In the genomic region with DNA sequence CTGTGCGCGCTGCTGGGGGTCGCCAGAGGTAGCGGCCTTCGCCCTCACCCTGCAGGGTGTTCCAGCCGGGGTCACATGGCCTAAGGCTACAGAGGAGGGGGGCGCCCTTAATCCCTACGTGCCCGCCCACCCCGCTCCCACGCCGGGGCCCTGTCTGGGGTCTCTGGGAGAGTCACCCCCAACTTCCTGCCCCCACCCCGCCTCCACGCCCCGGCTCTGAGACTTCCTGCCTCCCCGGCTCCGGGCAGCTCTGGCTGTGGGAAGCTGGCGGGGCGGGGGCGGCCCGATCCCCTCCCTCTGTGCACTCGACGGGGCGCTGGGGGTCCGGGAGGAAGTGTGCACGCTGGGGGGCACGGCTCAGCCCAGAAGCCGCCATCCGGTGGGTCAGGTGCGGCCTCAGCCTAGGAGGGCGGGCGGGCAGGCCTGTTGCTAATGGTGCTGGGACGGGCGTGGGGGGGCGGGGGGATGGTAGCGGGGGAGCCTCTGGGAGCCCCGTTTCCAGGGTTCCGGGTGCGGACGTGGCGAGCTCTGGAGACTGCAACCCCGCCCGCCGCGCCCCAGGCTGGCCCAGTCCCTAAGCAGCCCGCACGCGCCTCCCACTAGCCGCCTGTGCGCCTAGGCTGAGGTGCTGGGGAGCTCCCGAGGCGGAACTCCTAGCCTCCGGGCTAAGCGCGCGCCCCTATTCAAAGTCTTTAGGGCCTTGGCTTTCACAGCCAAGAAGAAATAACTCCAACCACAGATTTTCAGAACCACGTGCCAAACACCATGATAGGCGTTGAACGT, we compare ENCODE assay signal across 8 cellular contexts.
DNase-seq lines count a peak whose midpoint lies in the region; ATAC-seq and TF ChIP-seq lines count a peak whose summit lies in the region.

No MANE protein-coding gene starts in this region.

- H3K36me3 ChIP-seq in GM23338 (ENCODE audit: insufficient read depth) (no peaks in the 10 kb centered on the region), fibroblast of lung (ENCODE audit: control insufficient read depth, insufficient read depth, low read length) (no peaks in the 10 kb centered on the region)

- peak overlapping the region; percentile 88 for H3K27ac ChIP-seq in GM23338 (ENCODE audit: low read depth)
- H3K27ac ChIP-seq in fibroblast of lung (ENCODE audit: insufficient read depth, low read length), result no peak overlapping the region

- H3K4me2 ChIP-seq in GM23338, result peak overlapping the region; percentile 99
- no peak overlapping the region for H3K4me2 ChIP-seq in fibroblast of lung (ENCODE audit: extremely low read depth, insufficient read depth, low read length)

- peak overlapping the region; percentile 50 for H3K9ac ChIP-seq in fibroblast of lung (ENCODE audit: insufficient read depth, low read length)

- H4K20me1 ChIP-seq in GM23338 (replicated peaks; ENCODE audit: insufficient read depth) (no peaks in the 10 kb centered on the region), fibroblast of lung (ENCODE audit: control insufficient read depth, extremely low read depth, insufficient read depth, low read length) (no peaks in the 10 kb centered on the region)

- peaks cover 12% of the 10 kb centered on the region for H3K27me3 ChIP-seq in GM23338 (ENCODE audit: insufficient read depth)
- peaks cover 21% of the 10 kb centered on the region for H3K27me3 ChIP-seq in fibroblast of lung (ENCODE audit: control insufficient read depth, insufficient read depth, low read length)

- H3K9me3 ChIP-seq in fibroblast of lung (ENCODE audit: control insufficient read depth, insufficient read depth, low read depth, low read length), result no peaks in the 10 kb centered on the region

- H3K4me3 ChIP-seq in GM23338, result peak overlapping the region; percentile 76
- H3K4me3 ChIP-seq in fibroblast of lung (replicated peaks in 1 of 4; ENCODE audit: control extremely low read depth in 1 of 4, insufficient read depth in 1 of 4, low read depth in 3 of 4, low read length in 4 of 4), result no peak overlapping the region

- H3K9me3 Mint-ChIP-seq in GM23338, result no peaks in the 10 kb centered on the region
- no peaks in the 10 kb centered on the region for H3K9me3 Mint-ChIP-seq in osteocyte (ENCODE audit: unreplicated experiment)

- H3K4me1 ChIP-seq in GM23338 (ENCODE audit: insufficient read depth), result peaks cover 40% of the 10 kb centered on the region
- peaks cover 7% of the 10 kb centered on the region for H3K4me1 ChIP-seq in fibroblast of lung (ENCODE audit: control insufficient read depth, extremely low read depth, insufficient read depth, low read length)

- no peak for TF ChIP-seq CTCF in GM23338 (conservative IDR thresholded peaks at IDR 0.05; ENCODE audit: low read depth in 2 of 2)
- no peak for TF ChIP-seq CTCF in fibroblast of lung (conservative IDR thresholded peaks at IDR 0.05 in 1 of 2, IDR thresholded peaks at IDR 0.05 in 1 of 2; ENCODE audit: low read depth in 1 of 2, low read length in 2 of 2)
- TF ChIP-seq CTCF in osteocyte (IDR thresholded peaks at IDR 0.05), result no peak

- H3K27ac Mint-ChIP-seq in GM23338 (peak overlapping the region; percentile 93), osteocyte (ENCODE audit: unreplicated experiment) (peak overlapping the region; percentile 95)

- DNase-seq in GM23338 (ENCODE audit: low spot score) (peak; percentile 86), UCSD-AML1 (lab: John Stamatoyannopoulos, UW; ENCODE audit: unreplicated experiment) (peak; percentile 96), fibroblast of lung (ENCODE audit: low read depth in 2 of 2) (no peak), osteocyte (ENCODE audit: extremely low spot score, unreplicated experiment) (peak; percentile 91)

- H3F3A ChIP-seq in GM23338 (replicated peaks; ENCODE audit: low read depth), result peaks cover 31% of the 10 kb centered on the region

- H3K9me2 ChIP-seq in GM23338 (ENCODE audit: insufficient read depth), result no peaks in the 10 kb centered on the region

- H3K4me1 Mint-ChIP-seq in GM23338, result peaks cover 51% of the 10 kb centered on the region
- peaks cover 64% of the 10 kb centered on the region for H3K4me1 Mint-ChIP-seq in osteocyte (ENCODE audit: unreplicated experiment)

- peak overlapping the region; percentile 72 for H3K4me3 Mint-ChIP-seq in GM23338
- H3K4me3 Mint-ChIP-seq in osteocyte (ENCODE audit: unreplicated experiment), result peak overlapping the region; percentile 45

- peak; percentile 38 for ATAC-seq in GM23338
- ATAC-seq in GM19328 (IDR thresholded peaks at IDR 0.05; ENCODE audit: unreplicated experiment), result no peak
- no peak for ATAC-seq in HG03469 (IDR thresholded peaks at IDR 0.05; ENCODE audit: unreplicated experiment)
- ATAC-seq in HG03565 (IDR thresholded peaks at IDR 0.05; ENCODE audit: unreplicated experiment), result no peak
- ATAC-seq in GM18858 (IDR thresholded peaks at IDR 0.05; ENCODE audit: unreplicated experiment), result no peak

- no peaks in the 10 kb centered on the region for H3K36me3 Mint-ChIP-seq in GM23338 (ENCODE audit: low read depth)
- H3K36me3 Mint-ChIP-seq in osteocyte (ENCODE audit: unreplicated experiment), result no peaks in the 10 kb centered on the region

- H2AFZ ChIP-seq in GM23338 (peak overlapping the region; percentile 72; the same call in 1 of the 2 replicates), fibroblast of lung (ENCODE audit: low read length) (no peak overlapping the region)

- H3K79me2 ChIP-seq in GM23338 (replicated peaks; ENCODE audit: insufficient read depth) (no peaks in the 10 kb centered on the region), fibroblast of lung (ENCODE audit: control insufficient read depth, insufficient read depth, low read length) (no peaks in the 10 kb centered on the region)

- H3K27me3 Mint-ChIP-seq in GM23338 (ENCODE audit: insufficient read depth, low read depth, poor library complexity) (peaks cover 39% of the 10 kb centered on the region), osteocyte (ENCODE audit: unreplicated experiment) (no peaks in the 10 kb centered on the region)

TF ChIP-seq in GM23338, 12 proteins besides CTCF, POLR2A, EP300 and RAD21:
- TF ChIP-seq, protein P1, sequence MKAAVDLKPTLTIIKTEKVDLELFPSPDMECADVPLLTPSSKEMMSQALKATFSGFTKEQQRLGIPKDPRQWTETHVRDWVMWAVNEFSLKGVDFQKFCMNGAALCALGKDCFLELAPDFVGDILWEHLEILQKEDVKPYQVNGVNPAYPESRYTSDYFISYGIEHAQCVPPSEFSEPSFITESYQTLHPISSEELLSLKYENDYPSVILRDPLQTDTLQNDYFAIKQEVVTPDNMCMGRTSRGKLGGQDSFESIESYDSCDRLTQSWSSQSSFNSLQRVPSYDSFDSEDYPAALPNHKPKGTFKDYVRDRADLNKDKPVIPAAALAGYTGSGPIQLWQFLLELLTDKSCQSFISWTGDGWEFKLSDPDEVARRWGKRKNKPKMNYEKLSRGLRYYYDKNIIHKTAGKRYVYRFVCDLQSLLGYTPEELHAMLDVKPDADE (IDR thresholded peaks at IDR 0.05), result peak; percentile 73; the same call in 1 of the 2 replicates
- TF ChIP-seq ZNF331 (CRISPR knock-in tag; IDR thresholded peaks at IDR 0.05; ENCODE audit: low read depth), result no peak
- TF ChIP-seq, protein P2, sequence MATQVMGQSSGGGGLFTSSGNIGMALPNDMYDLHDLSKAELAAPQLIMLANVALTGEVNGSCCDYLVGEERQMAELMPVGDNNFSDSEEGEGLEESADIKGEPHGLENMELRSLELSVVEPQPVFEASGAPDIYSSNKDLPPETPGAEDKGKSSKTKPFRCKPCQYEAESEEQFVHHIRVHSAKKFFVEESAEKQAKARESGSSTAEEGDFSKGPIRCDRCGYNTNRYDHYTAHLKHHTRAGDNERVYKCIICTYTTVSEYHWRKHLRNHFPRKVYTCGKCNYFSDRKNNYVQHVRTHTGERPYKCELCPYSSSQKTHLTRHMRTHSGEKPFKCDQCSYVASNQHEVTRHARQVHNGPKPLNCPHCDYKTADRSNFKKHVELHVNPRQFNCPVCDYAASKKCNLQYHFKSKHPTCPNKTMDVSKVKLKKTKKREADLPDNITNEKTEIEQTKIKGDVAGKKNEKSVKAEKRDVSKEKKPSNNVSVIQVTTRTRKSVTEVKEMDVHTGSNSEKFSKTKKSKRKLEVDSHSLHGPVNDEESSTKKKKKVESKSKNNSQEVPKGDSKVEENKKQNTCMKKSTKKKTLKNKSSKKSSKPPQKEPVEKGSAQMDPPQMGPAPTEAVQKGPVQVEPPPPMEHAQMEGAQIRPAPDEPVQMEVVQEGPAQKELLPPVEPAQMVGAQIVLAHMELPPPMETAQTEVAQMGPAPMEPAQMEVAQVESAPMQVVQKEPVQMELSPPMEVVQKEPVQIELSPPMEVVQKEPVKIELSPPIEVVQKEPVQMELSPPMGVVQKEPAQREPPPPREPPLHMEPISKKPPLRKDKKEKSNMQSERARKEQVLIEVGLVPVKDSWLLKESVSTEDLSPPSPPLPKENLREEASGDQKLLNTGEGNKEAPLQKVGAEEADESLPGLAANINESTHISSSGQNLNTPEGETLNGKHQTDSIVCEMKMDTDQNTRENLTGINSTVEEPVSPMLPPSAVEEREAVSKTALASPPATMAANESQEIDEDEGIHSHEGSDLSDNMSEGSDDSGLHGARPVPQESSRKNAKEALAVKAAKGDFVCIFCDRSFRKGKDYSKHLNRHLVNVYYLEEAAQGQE (IDR thresholded peaks at IDR 0.05; ENCODE audit: unreplicated experiment), result peak; percentile 18

Comparison
In these comparisons a context has a peak if more than half of its experiments do, and no peak if none do; other contexts are left out.
1. DNase-seq: peak in GM23338 (single experiment), UCSD-AML1 (single experiment) and osteocyte (single experiment); none in fibroblast of lung (0 of 2).